16 cellular contexts compared by ENCODE assay signal in genomic region chr3:8885806-8886205, GRCh38.
DNase-seq lines count a peak whose midpoint lies in the region; ATAC-seq, FAIRE-seq and TF ChIP-seq lines count a peak whose summit lies in the region.
"Had no signal": no experiment of that assay in that cellular context is flagged by ENCODE, and none has a peak within 500 bp of the region (broad histone marks: within the 10 kb centered on the region; RNA-seq: fewer than 3 reads in every experiment).

No MANE protein-coding gene starts in this region.

- no peaks in the 10 kb centered on the region for H3K27me3 ChIP-seq in K562 (ENCODE audit: control insufficient read depth in 2 of 2, insufficient read depth in 2 of 2, low read length in 2 of 2)
- H3K27me3 ChIP-seq in upper lobe of right lung, result no peaks in the 10 kb centered on the region

- no peaks in the 10 kb centered on the region for H4K20me1 ChIP-seq in K562 (replicated peaks; ENCODE audit: control insufficient read depth, insufficient read depth, low read length)

- H3K27ac ChIP-seq in K562 (ENCODE audit: extremely low read depth, low read depth, low read length), result no peak overlapping the region
- no peak overlapping the region for H3K27ac ChIP-seq in upper lobe of right lung

- no peak for TF ChIP-seq EP300 in K562 (IDR thresholded peaks at IDR 0.05; ENCODE audit: low read length)

- no peak for TF ChIP-seq POLR2A in K562 (conservative IDR thresholded peaks at IDR 0.05)

- in situ Hi-C loops in K562 (cut with MboI), result no loop called here

- no peak overlapping the region for H3K9ac ChIP-seq in K562 (ENCODE audit: insufficient read depth in 1 of 2, low read depth in 2 of 2, low read length in 2 of 2)

- H3K4me3 ChIP-seq in K562 (no peak overlapping the region), upper lobe of right lung (no peak overlapping the region)

- H2AFZ ChIP-seq in K562 (ENCODE audit: low read depth, low read length), result no peak overlapping the region

- BruUV-seq in K562 (replicated peaks; lab: Mats Ljungman, UMichigan), result no TSS peak

- CTCF ChIA-PET in K562 (lab: Yijun Ruan, JAX; ENCODE audit: low intra/inter-chr PET ratio), result no interaction called here

- H3K4me1 ChIP-seq in K562 (replicated peaks in 1 of 2; ENCODE audit: control insufficient read depth in 2 of 2, insufficient read depth in 2 of 2, low read length in 2 of 2) (peaks cover 0 to 5% of the 10 kb centered on the region in 2 experiments; a peak in 1 of 5 replicates), upper lobe of right lung (no peaks in the 10 kb centered on the region)

- H3K9me3 ChIP-seq in K562 (replicated peaks; ENCODE audit: control insufficient read depth, insufficient read depth, low read depth, low read length) (no peaks in the 10 kb centered on the region), upper lobe of right lung (no peaks in the 10 kb centered on the region)

- TF ChIP-seq CTCF in K562 (IDR thresholded peaks at IDR 0.05 in 2 of 3, conservative IDR thresholded peaks at IDR 0.05 in 1 of 3; ENCODE audit: insufficient read depth in 2 of 3, low read depth in 1 of 3, low read length in 3 of 3) (no peak), upper lobe of right lung (IDR thresholded peaks at IDR 0.05) (no peak)

- H3K36me3 ChIP-seq in K562 (ENCODE audit: control insufficient read depth, insufficient read depth, low read length) (peaks cover 87% of the 10 kb centered on the region), upper lobe of right lung (no peaks in the 10 kb centered on the region)

- DNase-seq in NCI-H748 (lab: John Stamatoyannopoulos, UW; ENCODE audit: unreplicated experiment) (peak; percentile 29), NCI-H748 treated with DMSO at 0.1 percent for 48 hours (lab: John Stamatoyannopoulos, UW) (no peak), K562 (ENCODE audit: extremely low read depth in 1 of 4, low spot score in 3 of 4) (no peak), iris pigment epithelial cell (ENCODE audit: low read depth) (peak; percentile 46), SW 1271 (lab: John Stamatoyannopoulos, UW) (no peak), upper lobe of right lung (no peak)
- DNase-seq: 8988T, H9, NCI-H1092 treated with DMSO at 0.1 percent for 48 hours, NCI-H1694, SHP77 treated with DMSO at 0.1 percent for 48 hours had no signal

- H3K9me1 ChIP-seq in K562 (ENCODE audit: control insufficient read depth, insufficient read depth, low read length), result no peaks in the 10 kb centered on the region

- intact Hi-C loops in K562 (cut with micrococcal nuclease), result no loop called here
- intact Hi-C loops in upper lobe of right lung (cut with DNase I), result no loop called here

- ATAC-seq in K562 (peak; percentile 23; the same call in 1 of the 3 replicates), HG03175 (IDR thresholded peaks at IDR 0.05; ENCODE audit: unreplicated experiment) (no peak), HG02678 (IDR thresholded peaks at IDR 0.05; ENCODE audit: unreplicated experiment) (no peak), upper lobe of right lung (no peak)
- ATAC-seq: SK-N-SH treated with all-trans-retinoic acid at 6 μM for 48 hours had no signal

- no peak overlapping the region for H3K4me2 ChIP-seq in K562 (ENCODE audit: insufficient read depth, low read length)

- no peak for TF ChIP-seq RAD21 in K562 (CRISPR knock-in tag; conservative IDR thresholded peaks at IDR 0.05 in 1 of 2, IDR thresholded peaks at IDR 0.05 in 1 of 2)

- FAIRE-seq in K562 (lab: Jason Lieb, UNC), result no peak
- FAIRE-seq: G401.6, HTR-8/SVneo had no signal

- POLR2A ChIA-PET in K562 (lab: Yijun Ruan, JAX), result interaction anchor here (0.8 kb wide), 1 partner anchor 72 kb away, joined by 3 read pairs; no protein-coding TSS in a partner anchor

- no peaks in the 10 kb centered on the region for H3K79me2 ChIP-seq in K562 (ENCODE audit: control insufficient read depth, insufficient read depth, low read length)

TF ChIP-seq in K562, 482 proteins besides CTCF, POLR2A, EP300 and RAD21:
- TF ChIP-seq HMBOX1 (IDR thresholded peaks at IDR 0.05) (peak; percentile 76), FOXM1 (IDR thresholded peaks at IDR 0.05; ENCODE audit: low read depth) (no peak), FOXM1 (CRISPR knock-in tag; IDR thresholded peaks at IDR 0.05; ENCODE audit: low read depth) (no peak), CREBBP (IDR thresholded peaks at IDR 0.05; ENCODE audit: low read depth, low read length) (no peak)

Comparison
In these comparisons a context has a peak if more than half of its experiments do, and no peak if none do; other contexts are left out.
1. DNase-seq: peak in NCI-H748 (single experiment) and iris pigment epithelial cell (single experiment); none in NCI-H748 treated with DMSO at 0.1 percent for 48 hours (single experiment), K562 (0 of 4), SW 1271 (0 of 2) and upper lobe of right lung (single experiment).